In the genomic region with DNA sequence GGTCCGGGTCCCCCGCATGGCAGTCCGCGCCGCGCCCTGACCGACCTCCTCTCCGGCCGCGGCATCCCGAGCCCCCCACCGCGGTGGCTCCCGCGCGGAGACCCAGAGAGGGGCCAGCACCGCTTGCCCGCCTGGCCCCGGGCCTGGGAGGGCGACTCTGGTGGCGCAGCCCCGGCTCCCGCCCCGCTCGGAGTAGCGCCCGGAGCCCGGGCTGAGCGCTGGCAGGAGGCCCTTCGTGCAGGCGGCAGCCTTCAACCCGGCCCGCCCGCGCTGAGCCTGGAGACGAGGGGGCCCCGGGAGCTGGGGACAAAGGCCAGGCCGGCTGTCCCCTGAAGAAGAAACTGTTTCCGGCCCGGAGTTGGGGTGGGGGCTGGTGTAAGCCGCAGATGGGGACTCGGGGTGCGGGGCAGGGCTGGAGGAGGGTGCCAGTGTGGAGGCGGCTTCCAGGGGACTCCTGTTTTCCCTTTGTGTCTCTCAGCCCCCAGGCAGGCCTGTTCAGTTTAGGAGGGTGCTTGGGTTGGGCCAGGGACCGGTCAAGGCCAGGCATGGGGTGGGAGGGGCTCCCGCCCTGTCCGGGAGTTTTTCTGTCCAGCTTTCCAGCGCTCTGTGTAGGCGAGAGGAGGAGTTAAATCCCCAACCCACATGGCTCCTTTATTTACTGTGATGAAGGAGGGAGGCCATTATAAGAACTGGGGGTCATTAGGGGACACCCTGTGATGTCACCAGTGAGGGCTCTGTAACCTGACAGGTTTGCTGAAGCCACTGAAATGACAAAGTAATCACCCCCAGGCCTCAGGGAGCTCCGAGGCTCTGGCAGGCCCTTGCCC, we compare ENCODE assay signal across 8 cellular contexts. TPM values are rescaled to one million over a fixed set of nuclear protein-coding genes. Genes with fewer than 3 reads are reported as not detected.
DNase-seq lines count a peak whose midpoint lies in the region; ATAC-seq lines count a peak whose summit lies in the region.

No MANE protein-coding gene starts in this region.

- peaks cover 50% of the 10 kb centered on the region for H3K27me3 Mint-ChIP-seq in activated T-cell treated with anti-CD3 and anti-CD28 coated beads, Interleukin-2, amount 50 U/mL, for 4 hours (ENCODE audit: low read depth)
- H3K27me3 Mint-ChIP-seq in immature natural killer cell (ENCODE audit: low read depth in 3 of 3) = peaks cover 4 to 26% (median 15%) of the 10 kb centered on the region in 3 donors

- DNase-seq in activated T-cell treated with anti-CD3 and anti-CD28 coated beads, Interleukin-2, amount 50 U/mL, for 4 hours = no peak
- no peak for DNase-seq in activated T-cell treated with anti-CD3 and anti-CD28 coated beads, Interleukin-2, amount 50 U/mL, for 1 hour
- DNase-seq in astrocyte of the hippocampus (ENCODE audit: low read depth, low spot score) = peak; percentile 61
- DNase-seq in immature natural killer cell = no peak
- no peak for DNase-seq in NCI-H774 (lab: John Stamatoyannopoulos, UW)
- DNase-seq in NCI-H2171 treated with DMSO at 0.1 percent for 48 hours (lab: John Stamatoyannopoulos, UW) = no peak
- DNase-seq in SHP77 treated with DMSO at 0.1 percent for 48 hours (lab: John Stamatoyannopoulos, UW) = no peak

- no peaks in the 10 kb centered on the region for H3K27me3 ChIP-seq in subcutaneous abdominal adipose tissue (ENCODE audit: control insufficient read depth in 5 of 5, insufficient read depth in 4 of 5, low read length in 5 of 5)

- peaks cover 2 to 22% (median 16%) of the 10 kb centered on the region in 5 donors for H3K4me1 ChIP-seq in subcutaneous abdominal adipose tissue (ENCODE audit: control insufficient read depth in 5 of 5, insufficient read depth in 5 of 5, low read length in 5 of 5)

- H3K9ac ChIP-seq in subcutaneous abdominal adipose tissue (ENCODE audit: low read length in 5 of 5) = peak overlapping the region in 4 of 5 donors; percentile 2 to 71 (median 36)

- H3K9me3 Mint-ChIP-seq in activated T-cell treated with anti-CD3 and anti-CD28 coated beads, Interleukin-2, amount 50 U/mL, for 4 hours = no peaks in the 10 kb centered on the region
- no peaks in the 10 kb centered on the region for H3K9me3 Mint-ChIP-seq in immature natural killer cell

- H3K27ac ChIP-seq in subcutaneous abdominal adipose tissue (ENCODE audit: low read depth, low read length) = no peak overlapping the region

- H3K36me3 Mint-ChIP-seq in activated T-cell treated with anti-CD3 and anti-CD28 coated beads, Interleukin-2, amount 50 U/mL, for 4 hours (ENCODE audit: insufficient read depth) = no peaks in the 10 kb centered on the region
- no peaks in the 10 kb centered on the region for H3K36me3 Mint-ChIP-seq in immature natural killer cell

- H3K4me3 ChIP-seq in subcutaneous abdominal adipose tissue (ENCODE audit: low read depth in 1 of 5, low read length in 5 of 5) = peak overlapping the region; percentile 57 to 68 (median 62)

- peaks cover 0 to 34% (median 8%) of the 10 kb centered on the region in 5 donors for H3K36me3 ChIP-seq in subcutaneous abdominal adipose tissue (ENCODE audit: control insufficient read depth in 5 of 5, insufficient read depth in 5 of 5, low read length in 5 of 5)

- ATAC-seq in activated T-cell treated with anti-CD3 and anti-CD28 coated beads, Interleukin-2, amount 50 U/mL, for 4 hours = peak; percentile 19 to 35

- H3K4me3 Mint-ChIP-seq in activated T-cell treated with anti-CD3 and anti-CD28 coated beads, Interleukin-2, amount 50 U/mL, for 4 hours = no peak overlapping the region
- H3K4me3 Mint-ChIP-seq in immature natural killer cell = peak overlapping the region in 3 of 5 donors; percentile 23 to 47 (median 46)

- peaks cover 2% of the 10 kb centered on the region for H3K4me1 Mint-ChIP-seq in activated T-cell treated with anti-CD3 and anti-CD28 coated beads, Interleukin-2, amount 50 U/mL, for 4 hours (ENCODE audit: low read depth)
- peaks cover 0 to 4% of the 10 kb centered on the region in 2 donors for H3K4me1 Mint-ChIP-seq in immature natural killer cell

- H3K9me3 ChIP-seq in subcutaneous abdominal adipose tissue (ENCODE audit: control insufficient read depth in 5 of 5, low read length in 5 of 5) = no peaks in the 10 kb centered on the region

- no peak overlapping the region for H3K27ac Mint-ChIP-seq in immature natural killer cell

RNA-seq across cellular contexts. Expression of a gene that starts 1.0 kb away (rescaled TPM):
- under 1 TPM; 0.14 to 0.84 (median 0.71) TPM for total RNA-seq in activated T-cell treated with anti-CD3 and anti-CD28 coated beads, Interleukin-2, amount 50 U/mL, for 4 hours
- polyA plus RNA-seq in immature natural killer cell = not detected

RNA-seq across cellular contexts. Expression of a gene that starts 30.6 kb away (rescaled TPM):
- not detected for total RNA-seq in activated T-cell treated with anti-CD3 and anti-CD28 coated beads, Interleukin-2, amount 50 U/mL, for 4 hours
- not detected for polyA plus RNA-seq in immature natural killer cell
